ENCODE assay signal across 35 cellular contexts in the genomic region with DNA sequence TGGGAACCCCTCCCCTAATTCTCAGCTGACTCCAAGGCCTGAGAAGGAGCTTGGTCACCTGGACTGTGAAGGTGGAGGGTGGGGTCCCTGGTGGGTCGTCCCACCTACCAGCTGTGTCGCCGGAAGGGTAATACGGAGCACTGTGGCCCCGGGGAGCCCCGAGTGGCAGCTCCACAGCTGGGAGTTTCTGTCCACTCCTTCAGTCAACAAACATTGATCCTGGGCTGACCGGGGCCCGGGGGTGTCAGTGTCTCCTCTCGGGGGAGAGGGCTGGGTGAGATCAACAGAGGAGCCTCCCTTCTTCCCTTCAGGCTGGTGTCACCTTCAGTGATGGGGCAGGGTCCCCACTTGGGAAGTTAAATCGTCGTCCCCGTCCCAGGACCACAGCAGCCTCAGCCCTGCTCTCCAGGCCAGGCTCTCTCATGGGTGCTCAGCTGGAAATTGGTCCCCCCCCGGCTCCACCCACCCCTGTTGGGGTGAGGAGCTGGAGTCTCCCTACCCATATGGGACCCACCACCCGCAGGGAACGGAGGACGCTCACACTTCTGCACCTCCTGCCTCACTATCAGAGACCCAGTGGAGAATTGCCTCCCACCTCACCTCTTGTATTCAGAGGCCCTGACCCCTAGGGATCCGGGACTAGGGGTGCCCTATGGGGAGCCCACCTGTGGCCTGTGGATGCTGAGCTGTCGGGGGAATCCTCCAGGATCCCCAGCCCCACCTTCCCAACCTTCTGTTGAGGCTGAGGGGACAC. TPM values are rescaled to one million over a fixed set of nuclear protein-coding genes. Genes with fewer than 3 reads are reported as not detected.
"Had no signal": no experiment of that assay in that cellular context is flagged by ENCODE, and none has a peak within 500 bp of the region (broad histone marks: within the 10 kb centered on the region; RNA-seq: fewer than 3 reads in every experiment).

No MANE protein-coding gene starts in this region.

- H3K4me3 Mint-ChIP-seq: dendritic cell treated with granulocyte-macrophage colony-stimulating factor and Interleukin-4, amounts not matched to agents 40 ng/mL and 50 ng/mL, for 4 days; natural killer cell; stimulated activated memory B cell treated with anti-CD40 and anti-IgM and Interleukin-4, amounts not matched to agents 10 μg/mL and 1 μg/mL and 100 μg/mL, for 72 hours; stimulated activated naive CD8-positive, alpha-beta T cell treated with anti-CD3 and anti-CD28 coated beads, Interleukin-15, Interleukin-2, amounts not matched to agents 100 ng/mL and 50 ng/mL, for 24 hours had no signal

- H3K79me2 ChIP-seq: hepatocyte had no signal

- H3K9me3 ChIP-seq: colonic mucosa, gastrocnemius medialis, heart left ventricle, left lung, lower lobe of right lung, neutrophil, ovary, psoas muscle, spleen, suprapubic skin, transverse colon, upper lobe of right lung, uterus had no signal

- DNase-seq: colonic mucosa; effector CD8-positive, alpha-beta T cell; foreskin fibroblast; gastrocnemius medialis; heart left ventricle; left cardiac atrium; left lung; lower lobe of right lung; natural killer cell; ovary; posterior cingulate gyrus; psoas muscle; spleen; stimulated activated CD4-positive, alpha-beta T cell treated with anti-CD3 and anti-CD28 coated beads, Interleukin-4, amount 100 ng/mL, for 4 hours; transverse colon; upper lobe of right lung; uterus had no signal

- H3K36me3 ChIP-seq: colonic mucosa, gastrocnemius medialis, heart left ventricle, left lung, lower lobe of right lung, neutrophil, ovary, spleen, suprapubic skin, transverse colon, upper lobe of right lung, uterus had no signal

- H2AFZ ChIP-seq: hepatocyte had no signal

- H3K9me3 Mint-ChIP-seq: dendritic cell treated with granulocyte-macrophage colony-stimulating factor and Interleukin-4, amounts not matched to agents 40 ng/mL and 50 ng/mL, for 4 days; endodermal cell; natural killer cell; stimulated activated memory B cell treated with anti-CD40 and anti-IgM and Interleukin-4, amounts not matched to agents 10 μg/mL and 1 μg/mL and 100 μg/mL, for 72 hours; stimulated activated naive CD8-positive, alpha-beta T cell treated with anti-CD3 and anti-CD28 coated beads, Interleukin-15, Interleukin-2, amounts not matched to agents 100 ng/mL and 50 ng/mL, for 24 hours had no signal

- H3K4me3 ChIP-seq: colonic mucosa, hepatocyte, left lung, lower lobe of right lung, ovary, skin epidermis, spleen, transverse colon, upper lobe of right lung, uterus had no signal

- H3K27ac Mint-ChIP-seq: dendritic cell treated with granulocyte-macrophage colony-stimulating factor and Interleukin-4, amounts not matched to agents 40 ng/mL and 50 ng/mL, for 4 days; endodermal cell; natural killer cell; stimulated activated memory B cell treated with anti-CD40 and anti-IgM and Interleukin-4, amounts not matched to agents 10 μg/mL and 1 μg/mL and 100 μg/mL, for 72 hours; stimulated activated naive CD8-positive, alpha-beta T cell treated with anti-CD3 and anti-CD28 coated beads, Interleukin-15, Interleukin-2, amounts not matched to agents 100 ng/mL and 50 ng/mL, for 24 hours had no signal

- ATAC-seq: esophagus mucosa; heart left ventricle; natural killer cell; stimulated activated memory B cell treated with anti-CD40 and anti-IgM and Interleukin-4, amounts not matched to agents 10 μg/mL and 1 μg/mL and 100 μg/mL, for 72 hours; upper lobe of right lung had no signal

- H3K27me3 ChIP-seq: ovary had no signal

- H3K4me1 Mint-ChIP-seq: endodermal cell had no signal

- H3K36me3 Mint-ChIP-seq: natural killer cell; stimulated activated memory B cell treated with anti-CD40 and anti-IgM and Interleukin-4, amounts not matched to agents 10 μg/mL and 1 μg/mL and 100 μg/mL, for 72 hours had no signal

- FAIRE-seq: islet of Langerhans had no signal

- H3K4me1 ChIP-seq: colonic mucosa, psoas muscle, upper lobe of right lung had no signal

- H3K27ac ChIP-seq: colonic mucosa, epithelial cell of prostate, gastrocnemius medialis, heart left ventricle, hepatocyte, left lung, lower lobe of right lung, neutrophil, ovary, psoas muscle, skin epidermis, spleen, suprapubic skin, transverse colon, upper lobe of right lung, uterus had no signal

RNA-seq across cellular contexts. Expression of gene GCGR, which starts 1.9 kb away (rescaled TPM):
- total RNA-seq: chondrocyte, colonic mucosa, glomerular endothelial cell, heart left ventricle, kidney epithelial cell, left cardiac atrium, lower lobe of right lung, mononuclear cell, natural killer cell, ovary, psoas muscle, renal cortical epithelial cell, right cardiac atrium, upper lobe of right lung, uterus had no signal
- polyA plus RNA-seq: heart left ventricle, neural cell, ovary, right cardiac atrium had no signal

RNA-seq across cellular contexts. Expression of gene PPP1R27, which starts 29.0 kb away (rescaled TPM):
- total RNA-seq: chondrocyte, colonic mucosa, endodermal cell, glomerular endothelial cell, heart left ventricle, hepatocyte, left cardiac atrium, left lung, lower lobe of right lung, mononuclear cell, natural killer cell, ovary, renal cortical epithelial cell, spleen, upper lobe of right lung had no signal
- polyA plus RNA-seq: heart left ventricle, neural cell, right cardiac atrium had no signal
